24 cellular contexts compared by ENCODE assay signal in genomic region chr11:47870404-47870803, GRCh38.
"Had no signal": no experiment of that assay in that cellular context is flagged by ENCODE, and none has a peak within 500 bp of the region (broad histone marks: within the 10 kb centered on the region; RNA-seq: fewer than 3 reads in every experiment).

No MANE protein-coding gene starts in this region.

- H3K4me1 ChIP-seq: colonic mucosa, right atrium auricular region had no signal

- H3K27ac ChIP-seq: brain microvascular endothelial cell, colonic mucosa, right atrium auricular region had no signal

- H3K4me3 ChIP-seq: colonic mucosa, heart right ventricle, mucosa of descending colon, right atrium auricular region had no signal

- ATAC-seq: activated T-cell treated with anti-CD3 and anti-CD28 coated beads, Interleukin-2, amount 50 U/mL, for 72 hours; mucosa of descending colon had no signal

- H3K9me3 ChIP-seq: colonic mucosa had no signal

- DNase-seq: activated CD4-positive, alpha-beta T cell treated with anti-CD3 and anti-CD28 coated beads, Interleukin-2, amount 50 U/mL, for 1 hour; activated CD4-positive, CD25-positive, alpha-beta regulatory T cell; activated effector memory CD4-positive, alpha-beta T cell treated with anti-CD3 and anti-CD28 coated beads, Interleukin-2, amount 50 U/mL, for 16 hours; activated naive CD4-positive, alpha-beta T cell treated with anti-CD3 and anti-CD28 coated beads, Interleukin-2, amount 50 U/mL, for 16 hours; activated T-cell treated with anti-CD3 and anti-CD28 coated beads, Interleukin-2, amount 50 U/mL, for 72 hours; aorta; brain microvascular endothelial cell; colonic mucosa; erythroblast; heart right ventricle; immature natural killer cell; kidney glomerular epithelial cell; mesenchymal stem cell; mucosa of descending colon; naive B cell; small intestine; stimulated activated CD4-positive, alpha-beta T cell treated with anti-CD3 and anti-CD28 coated beads, Interleukin-4, amount 100 ng/mL, for 24 hours; stimulated activated naive B cell treated with anti-CD40 and anti-IgM and Interleukin-4, amounts not matched to agents 10 μg/mL and 1 μg/mL and 100 μg/mL, for 72 hours; T-helper 1 cell; T-helper 9 cell had no signal

- H3K36me3 ChIP-seq: brain microvascular endothelial cell, colonic mucosa, heart right ventricle, right atrium auricular region had no signal

- H3K4me1 Mint-ChIP-seq: immature natural killer cell had no signal

- H3K27me3 ChIP-seq: brain microvascular endothelial cell, colonic mucosa, heart right ventricle, right atrium auricular region had no signal

- H3K4me3 Mint-ChIP-seq: activated T-cell treated with anti-CD3 and anti-CD28 coated beads, Interleukin-2, amount 50 U/mL, for 72 hours; central memory CD8-positive, alpha-beta T cell; immature natural killer cell; neural crest cell had no signal

- H3K27ac Mint-ChIP-seq: activated T-cell treated with anti-CD3 and anti-CD28 coated beads, Interleukin-2, amount 50 U/mL, for 72 hours; progenitor cell of endocrine pancreas had no signal
